In the genomic region with DNA sequence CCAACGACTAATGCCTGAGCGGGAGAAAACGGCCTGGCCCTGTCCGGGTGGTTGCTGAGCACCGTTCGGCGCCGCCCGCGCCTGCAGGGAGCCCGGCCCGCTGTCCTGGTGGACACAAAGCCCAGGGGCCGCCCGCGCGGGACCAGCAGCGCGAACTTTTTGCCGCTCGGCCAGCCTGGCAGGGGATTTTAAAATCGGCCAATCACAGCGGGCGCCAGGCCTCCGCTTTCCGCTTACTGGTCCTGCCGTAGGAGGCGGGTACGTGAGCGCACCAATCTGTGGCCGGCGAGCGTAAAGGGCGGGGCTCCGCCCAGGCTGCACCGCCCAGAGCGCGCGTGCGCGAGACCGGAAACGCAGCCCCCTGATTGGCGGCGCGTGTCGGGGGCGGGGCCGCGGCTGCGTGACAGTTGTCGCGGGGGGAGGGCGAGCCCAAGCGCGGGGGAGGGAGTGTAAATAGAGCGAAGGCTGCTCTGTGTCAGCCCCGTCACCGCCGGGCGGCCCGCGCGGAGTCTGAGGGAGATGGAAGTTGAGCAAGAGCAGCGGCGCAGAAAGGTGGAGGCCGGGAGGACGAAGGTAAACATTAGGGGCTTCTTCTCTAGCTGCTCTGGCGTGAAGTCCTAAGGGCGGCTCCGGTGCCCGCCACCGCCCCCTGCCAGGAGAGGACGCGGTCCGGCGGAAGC, we compare ENCODE assay signal across 8 cellular contexts. TPM values are rescaled to one million over a fixed set of nuclear protein-coding genes. Genes with fewer than 3 reads are reported as not detected.
DNase-seq lines count a peak whose midpoint lies in the region; ATAC-seq, FAIRE-seq and TF ChIP-seq lines count a peak whose summit lies in the region.

A gene (minus strand): TSS at position 161 of the 680 bp plus-strand sequence. CDS start 1,132 bp downstream, outside the sequence.
A gene with protein sequence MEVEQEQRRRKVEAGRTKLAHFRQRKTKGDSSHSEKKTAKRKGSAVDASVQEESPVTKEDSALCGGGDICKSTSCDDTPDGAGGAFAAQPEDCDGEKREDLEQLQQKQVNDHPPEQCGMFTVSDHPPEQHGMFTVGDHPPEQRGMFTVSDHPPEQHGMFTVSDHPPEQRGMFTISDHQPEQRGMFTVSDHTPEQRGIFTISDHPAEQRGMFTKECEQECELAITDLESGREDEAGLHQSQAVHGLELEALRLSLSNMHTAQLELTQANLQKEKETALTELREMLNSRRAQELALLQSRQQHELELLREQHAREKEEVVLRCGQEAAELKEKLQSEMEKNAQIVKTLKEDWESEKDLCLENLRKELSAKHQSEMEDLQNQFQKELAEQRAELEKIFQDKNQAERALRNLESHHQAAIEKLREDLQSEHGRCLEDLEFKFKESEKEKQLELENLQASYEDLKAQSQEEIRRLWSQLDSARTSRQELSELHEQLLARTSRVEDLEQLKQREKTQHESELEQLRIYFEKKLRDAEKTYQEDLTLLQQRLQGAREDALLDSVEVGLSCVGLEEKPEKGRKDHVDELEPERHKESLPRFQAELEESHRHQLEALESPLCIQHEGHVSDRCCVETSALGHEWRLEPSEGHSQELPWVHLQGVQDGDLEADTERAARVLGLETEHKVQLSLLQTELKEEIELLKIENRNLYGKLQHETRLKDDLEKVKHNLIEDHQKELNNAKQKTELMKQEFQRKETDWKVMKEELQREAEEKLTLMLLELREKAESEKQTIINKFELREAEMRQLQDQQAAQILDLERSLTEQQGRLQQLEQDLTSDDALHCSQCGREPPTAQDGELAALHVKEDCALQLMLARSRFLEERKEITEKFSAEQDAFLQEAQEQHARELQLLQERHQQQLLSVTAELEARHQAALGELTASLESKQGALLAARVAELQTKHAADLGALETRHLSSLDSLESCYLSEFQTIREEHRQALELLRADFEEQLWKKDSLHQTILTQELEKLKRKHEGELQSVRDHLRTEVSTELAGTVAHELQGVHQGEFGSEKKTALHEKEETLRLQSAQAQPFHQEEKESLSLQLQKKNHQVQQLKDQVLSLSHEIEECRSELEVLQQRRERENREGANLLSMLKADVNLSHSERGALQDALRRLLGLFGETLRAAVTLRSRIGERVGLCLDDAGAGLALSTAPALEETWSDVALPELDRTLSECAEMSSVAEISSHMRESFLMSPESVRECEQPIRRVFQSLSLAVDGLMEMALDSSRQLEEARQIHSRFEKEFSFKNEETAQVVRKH (N-terminal part only) (plus strand): TSS at position 447 of the 680 bp plus-strand sequence. CDS start 73 bp downstream, at position 520.

- CTCF ChIA-PET in RWPE1 (lab: Yijun Ruan, JAX): interaction anchor here (0.6 kb wide), 1 partner anchor 38 kb away, joined by 3 read pairs; a partner anchor contains a TSS

- no peaks in the 10 kb centered on the region for H3K27me3 Mint-ChIP-seq in naive thymus-derived CD8-positive, alpha-beta T cell
- no peaks in the 10 kb centered on the region for H3K27me3 Mint-ChIP-seq in stimulated activated naive B cell treated with anti-CD40 and anti-IgM and Interleukin-4, amounts not matched to agents 10 μg/mL and 1 μg/mL and 100 μg/mL, for 72 hours

- H3K9me3 Mint-ChIP-seq in naive thymus-derived CD8-positive, alpha-beta T cell: no peaks in the 10 kb centered on the region
- H3K9me3 Mint-ChIP-seq in stimulated activated naive B cell treated with anti-CD40 and anti-IgM and Interleukin-4, amounts not matched to agents 10 μg/mL and 1 μg/mL and 100 μg/mL, for 72 hours: no peaks in the 10 kb centered on the region

- peak; percentile 98 for DNase-seq in EL
- DNase-seq in H54 (ENCODE audit: insufficient read length, low spot score): peak; percentile 99
- DNase-seq in LoVo (ENCODE audit: low spot score): peak; percentile 99
- peak; percentile 98 for DNase-seq in RWPE1 (ENCODE audit: low spot score)
- peak; percentile 93 to 98 for DNase-seq in activated T-helper 1 cell treated with anti-CD3 and anti-CD28 coated beads, Interleukin-2, amount 50 U/mL, for 16 hours (ENCODE audit: low read depth in 1 of 2, low spot score in 1 of 2)
- peak; percentile 96 for DNase-seq in fibroblast of peridontal ligament (ENCODE audit: extremely low read depth)
- peak; percentile 94 to 99 (median 98) for DNase-seq in naive thymus-derived CD8-positive, alpha-beta T cell
- DNase-seq in stimulated activated naive B cell treated with anti-CD40 and anti-IgM and Interleukin-4, amounts not matched to agents 10 μg/mL and 1 μg/mL and 100 μg/mL, for 72 hours: peak; percentile 98

- ATAC-seq in naive thymus-derived CD8-positive, alpha-beta T cell: peak; percentile 84
- peak; percentile 86 to 88 for ATAC-seq in stimulated activated naive B cell treated with anti-CD40 and anti-IgM and Interleukin-4, amounts not matched to agents 10 μg/mL and 1 μg/mL and 100 μg/mL, for 72 hours (replicated peaks)

- peaks cover 0 to 24% (median 5%) of the 10 kb centered on the region in 3 donors for H3K36me3 Mint-ChIP-seq in naive thymus-derived CD8-positive, alpha-beta T cell
- peaks cover 15 to 32% of the 10 kb centered on the region in 2 donors for H3K36me3 Mint-ChIP-seq in stimulated activated naive B cell treated with anti-CD40 and anti-IgM and Interleukin-4, amounts not matched to agents 10 μg/mL and 1 μg/mL and 100 μg/mL, for 72 hours

- H3K4me3 Mint-ChIP-seq in naive thymus-derived CD8-positive, alpha-beta T cell: peak within 1 kb of the TSS; percentile 88 to 98 (median 96)
- H3K4me3 Mint-ChIP-seq in stimulated activated naive B cell treated with anti-CD40 and anti-IgM and Interleukin-4, amounts not matched to agents 10 μg/mL and 1 μg/mL and 100 μg/mL, for 72 hours: peak within 1 kb of the TSS; percentile 96 to 99

- peak within 1 kb of the TSS; percentile 98 for H3K27ac ChIP-seq in RWPE1

- no peak for FAIRE-seq in H54 (lab: Jason Lieb, UNC)

- peak; percentile 90 for TF ChIP-seq POLR2A in H54 (IDR thresholded peaks at IDR 0.05; ENCODE audit: low read depth, low read length)

- POLR2A ChIA-PET in RWPE1 (lab: Yijun Ruan, JAX; ENCODE audit: low non-redundant PET): interaction anchor here (0.5 kb wide), 1 partner anchor 136 kb away, joined by 4 read pairs; no protein-coding TSS in a partner anchor
- POLR2A ChIA-PET in naive thymus-derived CD8-positive, alpha-beta T cell (lab: Charles Lee): interaction anchor here (0.7 to 2.2 kb wide), 6 partner anchors 35 to 135 kb away, joined by 3 to 6 read pairs (median 4); a partner anchor contains a TSS

- H3K27ac Mint-ChIP-seq in naive thymus-derived CD8-positive, alpha-beta T cell: peak within 1 kb of the TSS; percentile 89 to 99 (median 98)
- peak within 1 kb of the TSS; percentile 99 for H3K27ac Mint-ChIP-seq in stimulated activated naive B cell treated with anti-CD40 and anti-IgM and Interleukin-4, amounts not matched to agents 10 μg/mL and 1 μg/mL and 100 μg/mL, for 72 hours

- H3K4me1 Mint-ChIP-seq in naive thymus-derived CD8-positive, alpha-beta T cell: peaks cover 9 to 38% (median 32%) of the 10 kb centered on the region in 4 donors
- H3K4me1 Mint-ChIP-seq in stimulated activated naive B cell treated with anti-CD40 and anti-IgM and Interleukin-4, amounts not matched to agents 10 μg/mL and 1 μg/mL and 100 μg/mL, for 72 hours: peaks cover 19 to 28% of the 10 kb centered on the region in 2 donors

- TF ChIP-seq CTCF in RWPE1 (conservative IDR thresholded peaks at IDR 0.05; ENCODE audit: low read depth): no peak

RNA-seq across cellular contexts. Expression of the first gene that starts in this region (rescaled TPM):
- total RNA-seq in naive thymus-derived CD8-positive, alpha-beta T cell: 1 to 10 TPM; 6.4 to 7.3 TPM
- 1 to 10 TPM in 1 of 3 donors, under 1 TPM in 2; 0.44 to 1.2 (median 0.51) TPM for polyA plus RNA-seq in naive thymus-derived CD8-positive, alpha-beta T cell

RNA-seq across cellular contexts. Expression of the second gene that starts in this region (rescaled TPM):
- 10 to 100 TPM; 80.0 to 86.2 TPM for total RNA-seq in naive thymus-derived CD8-positive, alpha-beta T cell
- polyA plus RNA-seq in naive thymus-derived CD8-positive, alpha-beta T cell: 10 to 100 TPM; 17.2 to 37.4 (median 19.9) TPM

Comparison
In these comparisons a context has a peak if more than half of its experiments do, and no peak if none do; other contexts are left out.
1. Peak in every context shown above with its lines: DNase-seq, ATAC-seq and H3K27ac ChIP-seq.